11 cellular contexts compared by ENCODE assay signal in genomic region chr1:53176452-53177344, GRCh38. TPM values are rescaled to one million over a fixed set of nuclear protein-coding genes. Genes with fewer than 3 reads are reported as not detected.
A peak's percentile ranks its signal among the peaks of the same experiment; 100 is the strongest.
DNase-seq lines count a peak whose midpoint lies in the region; ATAC-seq and TF ChIP-seq lines count a peak whose summit lies in the region.
"Had no signal": no experiment of that assay in that cellular context is flagged by ENCODE, and none has a peak within 500 bp of the region (broad histone marks: within the 10 kb centered on the region; RNA-seq: fewer than 3 reads in every experiment).

No MANE protein-coding gene starts in this region.

- H3K27ac Mint-ChIP-seq in glutamatergic neuron (ENCODE audit: unreplicated experiment), result no peak overlapping the region
- H3K27ac Mint-ChIP-seq: activated naive CD8-positive, alpha-beta T cell treated with anti-CD3 and anti-CD28 coated beads, Interleukin-2, amount 10 ng/mL, durations not matched to agents 7 days and 5 days had no signal

- peak overlapping the region; percentile 61 for H3K4me2 ChIP-seq in PC-3 (ENCODE audit: low read length)

- H2AFZ ChIP-seq in PC-3 (ENCODE audit: low read length), result peak overlapping the region; percentile 39

- peaks cover 11% of the 10 kb centered on the region for H3K9me3 Mint-ChIP-seq in glutamatergic neuron (ENCODE audit: unreplicated experiment)
- H3K9me3 Mint-ChIP-seq: activated naive CD8-positive, alpha-beta T cell treated with anti-CD3 and anti-CD28 coated beads, Interleukin-2, amount 10 ng/mL, durations not matched to agents 7 days and 5 days had no signal

- CTCF ChIA-PET in PC-3 (lab: Charles Lee), result interaction anchor here (0.5 to 1.3 kb wide), 6 partner anchors 19 to 1053 kb away, joined by 3 to 8 read pairs (median 4); partner anchors contain the start of gene ECHDC2

- H3K79me2 ChIP-seq in PC-3 (ENCODE audit: low read length), result no peaks in the 10 kb centered on the region

- H3F3A ChIP-seq in PC-3 (ENCODE audit: low read length, unreplicated experiment), result no peaks in the 10 kb centered on the region

- no peaks in the 10 kb centered on the region for H3K9me2 ChIP-seq in PC-3 (replicated peaks; ENCODE audit: low read length)

- peaks cover 8% of the 10 kb centered on the region for H3K27me3 Mint-ChIP-seq in glutamatergic neuron (ENCODE audit: unreplicated experiment)

- intact Hi-C loops in PC-3 (cut with micrococcal nuclease) (loop anchor here (1.0 to 10.0 kb wide), 5 partner anchors 28 to 1122 kb away; partner anchors contain the start of genes BTF3L4 and TXNDC12), testis (cut with DNase I; ENCODE audit: low total_unique reads) (no loop called here), tibial artery (cut with DNase I; ENCODE audit: low total_unique reads) (no loop called here)

- WGBS in testis, 2 donors, result 75 to 82% methylated on average over 11 of the region's 11 CpGs

- H3K27ac ChIP-seq in PC-3 (ENCODE audit: low read length) (peak overlapping the region; percentile 83), testis (no peak overlapping the region), tibial artery (peak overlapping the region in 1 of 2 donors; percentile 48)

- TF ChIP-seq CTCF in HFF-Myc (IDR thresholded peaks at IDR 0.05; ENCODE audit: low read depth, low read length, missing control alignments) (peak; percentile 18), PC-3 (conservative IDR thresholded peaks at IDR 0.05; ENCODE audit: low read depth, low read length) (peak; percentile 65), glutamatergic neuron (IDR thresholded peaks at IDR 0.05; ENCODE audit: partially characterized antibody, unreplicated experiment) (no peak), testis (IDR thresholded peaks at IDR 0.05) (no peak), tibial artery (IDR thresholded peaks at IDR 0.05) (peak in 1 of 2 experiments; percentile 13)

- H4K20me1 ChIP-seq in PC-3 (ENCODE audit: low read length), result no peaks in the 10 kb centered on the region

- H3K9ac ChIP-seq in PC-3 (ENCODE audit: low read length), result peak overlapping the region; percentile 38

- H3K4me3 Mint-ChIP-seq in glutamatergic neuron (ENCODE audit: unreplicated experiment), result no peak overlapping the region
- H3K4me3 Mint-ChIP-seq: activated naive CD8-positive, alpha-beta T cell treated with anti-CD3 and anti-CD28 coated beads, Interleukin-2, amount 10 ng/mL, durations not matched to agents 7 days and 5 days had no signal

- H3K9me3 ChIP-seq in PC-3 (ENCODE audit: low read length) (no peaks in the 10 kb centered on the region), testis (no peaks in the 10 kb centered on the region), tibial artery (no peaks in the 10 kb centered on the region)
- H3K9me3 ChIP-seq: HAP-1 had no signal

- H3K36me3 ChIP-seq in PC-3 (ENCODE audit: low read depth, low read length), result no peaks in the 10 kb centered on the region
- H3K36me3 ChIP-seq in testis (ENCODE audit: low read depth, missing control alignments), result no peaks in the 10 kb centered on the region
- no peaks in the 10 kb centered on the region for H3K36me3 ChIP-seq in tibial artery
- H3K36me3 ChIP-seq: HAP-1 had no signal

- no peaks in the 10 kb centered on the region for H3K36me3 Mint-ChIP-seq in glutamatergic neuron (ENCODE audit: unreplicated experiment)
- H3K36me3 Mint-ChIP-seq: activated naive CD8-positive, alpha-beta T cell treated with anti-CD3 and anti-CD28 coated beads, Interleukin-2, amount 10 ng/mL, durations not matched to agents 7 days and 5 days had no signal

- no peak for DNase-seq in HFF-Myc (ENCODE audit: extremely low read depth, low read depth)
- DNase-seq in PC-3, result peak; percentile 91
- DNase-seq in glutamatergic neuron, result peak; percentile 29
- DNase-seq in testis, result peak; percentile 55
- no peak for DNase-seq in tibial artery
- DNase-seq: activated naive CD8-positive, alpha-beta T cell treated with anti-CD3 and anti-CD28 coated beads, Interleukin-2, amount 10 ng/mL, durations not matched to agents 7 days and 5 days; Karpas-422 had no signal

- ATAC-seq in PC-3 (peak; percentile 93), GM21515 (IDR thresholded peaks at IDR 0.05; ENCODE audit: unreplicated experiment) (no peak), HG03571 (IDR thresholded peaks at IDR 0.05; ENCODE audit: unreplicated experiment) (no peak)
- ATAC-seq: GM12878 had no signal

- POLR2A ChIA-PET in PC-3 (lab: Charles Lee; ENCODE audit: unreplicated experiment), result no interaction called here

- H3K27me3 ChIP-seq in PC-3 (ENCODE audit: low read length) (no peaks in the 10 kb centered on the region), testis (no peaks in the 10 kb centered on the region), tibial artery (no peaks in the 10 kb centered on the region)

- H3K4me3 ChIP-seq in HFF-Myc (replicated peaks; ENCODE audit: low read depth, low read length) (no peak overlapping the region), PC-3 (ENCODE audit: low read length) (peak overlapping the region; percentile 37; the same call in 1 of the 2 replicates), testis (no peak overlapping the region), tibial artery (no peak overlapping the region)
- H3K4me3 ChIP-seq: GM12878, HAP-1 had no signal

- no peak for TF ChIP-seq POLR2A in testis (IDR thresholded peaks at IDR 0.05)

- H3K4me1 Mint-ChIP-seq in glutamatergic neuron (ENCODE audit: low read depth, unreplicated experiment), result peaks cover 21% of the 10 kb centered on the region

- H3K4me1 ChIP-seq in PC-3 (ENCODE audit: insufficient read depth, low read length), result peaks cover 34% of the 10 kb centered on the region
- peaks cover under 1% of the 10 kb centered on the region for H3K4me1 ChIP-seq in testis
- H3K4me1 ChIP-seq in tibial artery, result peaks cover 0 to 31% (median 10%) of the 10 kb centered on the region in 4 donors

- no TSS peak for BruUV-seq in PC-3 (replicated peaks; lab: Mats Ljungman, UMichigan)

RNA-seq across cellular contexts. Expression of gene CPT2, which starts 19.9 kb away (rescaled TPM):
- 19.6 and 27.1 TPM in 2 replicates for total RNA-seq in PC-3 (2014; rRNA removed)
- 21.7 TPM for total RNA-seq in glutamatergic neuron (ENCODE audit: unreplicated experiment)
- 10 to 100 TPM; 44.4 to 61.7 TPM for total RNA-seq in testis
- polyA plus RNA-seq in testis (ENCODE audit: insufficient read depth, low read depth, low replicate concordance), result 36.9 TPM

RNA-seq across cellular contexts. Expression of gene SLC1A7, which starts 34.3 kb away (rescaled TPM):
- total RNA-seq in PC-3 (2014; rRNA removed) (0.23 and 0.26 TPM in 2 replicates), glutamatergic neuron (ENCODE audit: unreplicated experiment) (not detected), testis (1 to 10 TPM in 1 of 2 donors, under 1 TPM in 1; 0.47 to 1.2 TPM)
- polyA plus RNA-seq in testis (ENCODE audit: insufficient read depth, low read depth, low replicate concordance), result 0.32 TPM
- total RNA-seq: activated naive CD8-positive, alpha-beta T cell treated with anti-CD3 and anti-CD28 coated beads, Interleukin-2, amount 10 ng/mL, durations not matched to agents 7 days and 5 days; GM12878 had no signal
- polyA plus RNA-seq: GM12878 had no signal

RNA-seq across cellular contexts. Expression of gene CZIB, which starts 43.7 kb away (rescaled TPM):
- total RNA-seq in PC-3 (2014; rRNA removed) (44.1 and 47.7 TPM in 2 replicates), glutamatergic neuron (ENCODE audit: unreplicated experiment) (48.5 TPM), testis (10 to 100 TPM; 55.0 to 55.4 TPM)
- 97.2 TPM for polyA plus RNA-seq in testis (ENCODE audit: insufficient read depth, low read depth, low replicate concordance)

Comparison
In these comparisons a context has a peak if more than half of its experiments do, and no peak if none do; other contexts are left out.
1. DNase-seq: peak in PC-3 (single experiment), glutamatergic neuron (single experiment) and testis (single experiment); none in HFF-Myc (single experiment) and tibial artery (0 of 2).
2. CTCF ChIP-seq: peak in HFF-Myc (single experiment) and PC-3 (single experiment); none in glutamatergic neuron (single experiment) and testis (0 of 3).